In the genomic region with DNA sequence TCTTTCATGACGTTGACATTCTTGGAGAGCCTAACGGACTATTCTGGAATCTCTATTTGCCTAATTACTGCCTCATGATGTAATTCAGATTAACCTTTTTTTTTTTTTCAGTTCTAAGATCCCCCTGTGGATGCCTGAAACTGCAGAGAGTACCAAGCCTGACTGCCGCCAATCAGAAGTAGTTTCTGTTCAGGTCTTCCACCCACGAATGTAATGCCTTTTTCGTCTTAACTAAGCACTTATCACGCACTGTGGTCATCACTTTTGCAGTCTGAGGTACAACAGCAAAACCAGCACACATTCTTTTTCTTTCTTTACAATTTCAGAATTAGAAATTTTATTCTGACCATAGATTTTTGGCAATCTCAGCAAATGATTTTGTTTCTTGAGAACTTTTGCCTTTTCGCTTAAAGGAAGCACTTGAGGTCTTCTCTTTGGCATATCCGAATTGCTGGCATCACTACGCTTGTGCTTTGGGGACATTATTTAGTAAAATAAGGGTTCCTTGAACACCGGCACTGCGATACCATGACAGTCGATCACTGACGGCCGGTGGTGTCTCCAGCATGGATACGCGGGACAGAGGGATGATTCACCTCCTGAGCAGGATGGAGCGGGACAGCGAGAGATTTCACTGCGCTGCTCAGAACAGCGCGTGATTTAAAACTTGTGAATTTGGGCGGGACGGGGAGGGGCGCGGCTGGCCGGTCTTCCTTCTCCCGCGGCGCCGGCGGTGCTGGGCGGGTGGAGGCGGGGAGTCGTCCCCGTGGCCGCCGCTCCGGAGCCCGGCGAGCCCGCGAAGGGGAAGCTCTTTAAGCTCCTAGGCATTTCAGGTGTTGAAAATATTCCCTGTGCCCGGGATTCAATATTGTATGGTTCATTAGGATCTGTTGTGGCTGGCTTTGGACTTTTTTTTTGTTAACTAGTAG, we compare ENCODE assay signal across 8 cellular contexts. TPM values are rescaled to one million over a fixed set of nuclear protein-coding genes. Genes with fewer than 3 reads are reported as not detected.
DNase-seq lines count a peak whose midpoint lies in the region; ATAC-seq and TF ChIP-seq lines count a peak whose summit lies in the region.

No MANE protein-coding gene starts in this region.

- 9 to 11% methylated on average over 32 to 43 of the region's 43 CpGs for WGBS in testis, 2 donors

- DNase-seq in CD8-positive, alpha-beta memory T cell = peak in 2 of 5 donors; percentile 20 to 24
- DNase-seq in SK-N-MC (ENCODE audit: low read depth, low spot score) (no peak), coronary artery (ENCODE audit: low spot score) (no peak), lung microvascular endothelial cell (ENCODE audit: low read depth in 2 of 2) (peak; percentile 11 to 13), testis (peak; percentile 60), NCI-H2196 (lab: John Stamatoyannopoulos, UW; ENCODE audit: unreplicated experiment) (no peak)

- peak overlapping the region; percentile 46 for H3K4me3 ChIP-seq in CD8-positive, alpha-beta memory T cell (ENCODE audit: low read length)
- peak overlapping the region; percentile 75 for H3K4me3 ChIP-seq in SK-N-MC
- H3K4me3 ChIP-seq in coronary artery = peak overlapping the region; percentile 61
- peak overlapping the region; percentile 1 to 55 for H3K4me3 ChIP-seq in testis

- H3K27me3 Mint-ChIP-seq in CD8-positive, alpha-beta memory T cell = peaks cover 20 to 52% of the 10 kb centered on the region in 2 donors

- peaks cover 27% of the 10 kb centered on the region for H3K27me3 ChIP-seq in CD8-positive, alpha-beta memory T cell (ENCODE audit: insufficient read depth, low read length, poor library complexity, severe bottlenecking)
- no peaks in the 10 kb centered on the region for H3K27me3 ChIP-seq in testis

- CTCF ChIA-PET in CD8-positive, alpha-beta memory T cell (lab: Charles Lee) = interaction anchor here (1.0 to 1.4 kb wide), 2 partner anchors 30 to 33 kb away, joined by 3 to 4 read pairs; a partner anchor contains a TSS

- H3K36me3 ChIP-seq in CD8-positive, alpha-beta memory T cell (ENCODE audit: insufficient read depth, low read length) = no peaks in the 10 kb centered on the region
- H3K36me3 ChIP-seq in SK-N-MC (ENCODE audit: insufficient read depth, low read length) (no peaks in the 10 kb centered on the region), testis (ENCODE audit: low read depth, missing control alignments) (no peaks in the 10 kb centered on the region)

- no peaks in the 10 kb centered on the region for H3K36me3 Mint-ChIP-seq in CD8-positive, alpha-beta memory T cell

- intact Hi-C loops in testis (cut with DNase I; ENCODE audit: low total_unique reads) = no loop called here

- TF ChIP-seq CTCF in coronary artery (IDR thresholded peaks at IDR 0.05) (no peak), testis (IDR thresholded peaks at IDR 0.05) (no peak)

- H3K4me1 Mint-ChIP-seq in CD8-positive, alpha-beta memory T cell = peaks cover 12 to 15% (median 15%) of the 10 kb centered on the region in 3 donors

- H3K4me1 ChIP-seq in CD8-positive, alpha-beta memory T cell (ENCODE audit: insufficient read depth, low read length) = peaks cover 11% of the 10 kb centered on the region
- H3K4me1 ChIP-seq in testis = peaks cover 15% of the 10 kb centered on the region

- POLR2A ChIA-PET in CD8-positive, alpha-beta memory T cell (lab: Charles Lee) = interaction anchor here (1.0 kb wide), 1 partner anchor 17 kb away, joined by 3 read pairs; no protein-coding TSS in a partner anchor

- peak overlapping the region; percentile 83 to 92 (median 88) for H3K4me3 Mint-ChIP-seq in CD8-positive, alpha-beta memory T cell

- H3K9me3 Mint-ChIP-seq in CD8-positive, alpha-beta memory T cell = no peaks in the 10 kb centered on the region

- no peak overlapping the region for H3K27ac ChIP-seq in CD8-positive, alpha-beta memory T cell (ENCODE audit: low read depth, low read length)
- H3K27ac ChIP-seq in SK-N-MC (no peak overlapping the region), coronary artery (no peak overlapping the region), testis (peak overlapping the region; percentile 37 to 64)

- TF ChIP-seq POLR2A in GM19193 (IDR thresholded peaks at IDR 0.05; ENCODE audit: extremely low read depth, insufficient read depth, insufficient read length) = peak; percentile 77
- no peak for TF ChIP-seq POLR2A in testis (IDR thresholded peaks at IDR 0.05)

- peak overlapping the region; percentile 53 for H3K9ac ChIP-seq in SK-N-MC (ENCODE audit: insufficient read length)

- H3K27ac Mint-ChIP-seq in CD8-positive, alpha-beta memory T cell = peak overlapping the region in 5 of 8 donors; percentile 39 to 85 (median 82)

- peak; percentile 73 for ATAC-seq in HG03159 (IDR thresholded peaks at IDR 0.05; ENCODE audit: unreplicated experiment)

- H3K9me3 ChIP-seq in CD8-positive, alpha-beta memory T cell (ENCODE audit: low read length) = no peaks in the 10 kb centered on the region
- H3K9me3 ChIP-seq in SK-N-MC (ENCODE audit: low read depth, low read length) (no peaks in the 10 kb centered on the region), testis (no peaks in the 10 kb centered on the region)

RNA-seq across cellular contexts. Expression of a gene that starts 32.0 kb away (rescaled TPM):
- 10 to 100 TPM; 11.1 to 11.6 TPM for total RNA-seq in CD8-positive, alpha-beta memory T cell
- polyA plus RNA-seq in CD8-positive, alpha-beta memory T cell = 3.5 TPM
- total RNA-seq in lung microvascular endothelial cell (not detected in 2 replicates), testis (10 to 100 TPM; 10.9 to 14.7 TPM)
- polyA plus RNA-seq in testis (ENCODE audit: insufficient read depth, low read depth, low replicate concordance) = 12.3 TPM

RNA-seq across cellular contexts. Expression of a gene that starts 38.8 kb away (rescaled TPM):
- total RNA-seq in CD8-positive, alpha-beta memory T cell = under 1 TPM in 1 of 2 experiments, not detected in 1; 0.24 TPM
- polyA plus RNA-seq in CD8-positive, alpha-beta memory T cell = not detected
- total RNA-seq in lung microvascular endothelial cell (not detected in 2 replicates), testis (100 to 1,000 TPM in 1 of 2 donors, 10 to 100 TPM in 1; 18.6 to 127 TPM)
- 211 TPM for polyA plus RNA-seq in testis (ENCODE audit: insufficient read depth, low read depth, low replicate concordance)

Comparison
In these comparisons a context has a peak if more than half of its experiments do, and no peak if none do; other contexts are left out.
1. DNase-seq: peak in lung microvascular endothelial cell (2 of 2) and testis (single experiment); none in SK-N-MC (single experiment), coronary artery (single experiment) and NCI-H2196 (single experiment).
2. H3K27ac ChIP-seq: peak in testis (2 of 2); none in CD8-positive, alpha-beta memory T cell (single experiment), SK-N-MC (single experiment) and coronary artery (0 of 2).
3. RNA of a gene that starts 32.0 kb away (total RNA-seq): 10.9 to 14.7 TPM in testis and 11.1 to 11.6 TPM in CD8-positive, alpha-beta memory T cell; not detected in lung microvascular endothelial cell; every median in the first group is over 10 times any median in the second.
4. RNA of a gene that starts 38.8 kb away (total RNA-seq): 18.6 to 127 TPM in testis; 0.24 TPM in CD8-positive, alpha-beta memory T cell and not detected in lung microvascular endothelial cell; every median in the first group is over 10 times any median in the second.
5. Peak in every context shown above with its lines, with median percentiles within 50 percentile points of each other: H3K4me3 ChIP-seq.